In genomic region chr1:194843077-194843476, GRCh38 we compare ENCODE assay signal across 29 cellular contexts.
"Had no signal": no experiment of that assay in that cellular context is flagged by ENCODE, and none has a peak within 500 bp of the region (broad histone marks: within the 10 kb centered on the region; RNA-seq: fewer than 3 reads in every experiment).

No MANE protein-coding gene starts in this region.

- FAIRE-seq: urothelium cell line had no signal

- DNase-seq: natural killer cell; occipital lobe; ovary; posterior cingulate gyrus; psoas muscle; right cardiac atrium; spleen; stimulated activated CD4-positive, alpha-beta T cell treated with anti-CD3 and anti-CD28 coated beads, Interleukin-12 subunit alpha, Interleukin-12 subunit beta, amount 100 ng/mL, for 4 hours; stimulated activated CD4-positive, alpha-beta T cell treated with anti-CD3 and anti-CD28 coated beads, Interleukin-1b, Interleukin-23, amount 100 ng/mL, for 48 hours; stimulated activated CD4-positive, alpha-beta T cell treated with anti-CD3 and anti-CD28 coated beads, Interleukin-4, amount 100 ng/mL, for 1 hour; stimulated activated CD4-positive, alpha-beta T cell treated with anti-CD3 and anti-CD28 coated beads, Interleukin-4, amount 100 ng/mL, for 4 hours; stimulated activated CD8-positive, alpha-beta memory T cell treated with anti-CD3 and anti-CD28 coated beads, Interleukin-4, amount 100 ng/mL, for 48 hours; stimulated activated naive CD4-positive, alpha-beta T cell; stimulated activated naive CD8-positive, alpha-beta T cell treated with anti-CD3 and anti-CD28 coated beads, Interleukin-15, amount 100 ng/mL, for 72 hours; stimulated activated naive CD8-positive, alpha-beta T cell treated with anti-CD3 and anti-CD28 coated beads, Interleukin-15, Interleukin-2, amounts not matched to agents 100 U/mL and 50 U/mL, for 24 hours; substantia nigra; thyroid gland; trophoblast cell; upper lobe of left lung had no signal

- ATAC-seq: natural killer cell; psoas muscle; right cardiac atrium; sciatic nerve; stimulated activated memory B cell treated with anti-CD40 and anti-IgM and Interleukin-4, amounts not matched to agents 10 μg/mL and 1 μg/mL and 100 μg/mL, for 72 hours; stimulated activated naive CD8-positive, alpha-beta T cell treated with anti-CD3 and anti-CD28 coated beads, Interleukin-15, amount 100 ng/mL, for 72 hours; stimulated activated naive CD8-positive, alpha-beta T cell treated with anti-CD3 and anti-CD28 coated beads, Interleukin-15, Interleukin-2, amounts not matched to agents 100 U/mL and 50 U/mL, for 24 hours had no signal

- H3K9ac ChIP-seq: neural progenitor cell, parathyroid adenoma had no signal

- H3K27ac ChIP-seq: neural progenitor cell, ovary, parathyroid adenoma, psoas muscle, skin epidermis, spleen, thoracic aorta, thyroid gland, tibial nerve, upper lobe of left lung, vagina had no signal

- H2AFZ ChIP-seq: neural progenitor cell, parathyroid adenoma had no signal

- H3K36me3 ChIP-seq: neural progenitor cell, ovary, spleen, thoracic aorta, thyroid gland, tibial nerve, upper lobe of left lung, vagina had no signal

- H3K4me3 ChIP-seq: neural progenitor cell, ovary, psoas muscle, skin epidermis, smooth muscle cell, spleen, thoracic aorta, thyroid gland, tibial nerve, upper lobe of left lung, vagina had no signal

- H3K79me2 ChIP-seq: parathyroid adenoma had no signal

- H3K4me1 ChIP-seq: neural progenitor cell, parathyroid adenoma, psoas muscle, spleen, thyroid gland, tibial nerve, upper lobe of left lung, vagina had no signal

- H3K9me3 ChIP-seq: ovary, psoas muscle, thoracic aorta, thyroid gland, upper lobe of left lung, vagina had no signal

- H3K4me2 ChIP-seq: neural progenitor cell, smooth muscle cell had no signal

- H3K27me3 ChIP-seq: neural progenitor cell, ovary, spleen, thyroid gland, tibial nerve, upper lobe of left lung, vagina had no signal
